In the genomic region with DNA sequence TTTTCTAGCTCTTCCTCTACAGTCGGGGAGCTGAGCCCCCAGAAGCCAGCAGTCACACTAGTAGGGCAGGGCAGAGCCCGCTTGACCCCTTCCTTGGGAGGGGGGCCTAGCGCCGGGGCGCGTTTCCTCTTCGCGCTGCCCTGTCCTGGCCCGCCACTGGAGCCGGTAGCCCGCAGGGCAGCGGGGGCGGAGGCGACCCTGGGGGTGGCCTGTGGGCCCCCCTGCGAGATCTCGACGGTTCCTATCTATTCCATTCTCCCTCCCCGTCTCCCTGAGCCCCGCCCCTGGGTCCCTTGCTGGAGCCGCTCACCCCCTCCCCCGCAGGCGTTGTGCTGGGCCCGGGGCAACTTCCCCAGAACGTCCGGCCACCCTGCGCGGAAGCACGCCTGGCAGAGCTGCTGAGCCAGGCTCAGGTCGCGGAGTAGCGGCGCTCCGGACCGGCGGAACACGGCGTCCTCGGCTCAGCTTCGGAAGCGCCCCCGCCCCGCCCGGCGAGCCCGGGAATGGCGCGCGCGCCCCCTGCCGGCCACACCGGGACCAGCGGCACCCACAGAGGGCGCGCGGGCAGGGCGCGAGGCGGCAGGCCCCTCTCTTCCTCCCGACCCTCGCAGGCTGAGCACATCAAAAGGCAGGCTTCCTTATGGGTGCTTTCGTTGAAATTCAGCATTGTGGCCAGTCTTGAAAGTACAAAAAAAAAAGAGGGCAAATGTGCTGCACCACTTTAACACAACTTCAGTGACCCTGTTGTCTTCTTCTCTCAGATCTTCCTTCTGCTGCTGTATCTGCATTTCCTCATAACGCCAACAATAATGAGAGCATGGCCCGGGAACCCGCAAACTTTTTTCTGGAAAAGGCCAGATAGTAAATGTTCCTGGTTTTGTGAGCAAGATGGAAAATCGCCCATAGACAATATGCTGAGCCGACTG, we compare ENCODE assay signal across 8 cellular contexts.
A peak's percentile ranks its signal among the peaks of the same experiment; 100 is the strongest.
DNase-seq lines count a peak whose midpoint lies in the region; ATAC-seq, FAIRE-seq and TF ChIP-seq lines count a peak whose summit lies in the region.

No MANE protein-coding gene starts in this region.

- peak; percentile 98 for TF ChIP-seq CTCF in SK-N-SH (IDR thresholded peaks at IDR 0.05)
- TF ChIP-seq CTCF in K562 (IDR thresholded peaks at IDR 0.05 in 2 of 3, conservative IDR thresholded peaks at IDR 0.05 in 1 of 3; ENCODE audit: insufficient read depth in 2 of 3, low read depth in 1 of 3, low read length in 3 of 3): peak; percentile 67 to 94 (median 73)

- in situ Hi-C loops in K562 (cut with MboI): no loop called here

- TF ChIP-seq POLR2A in K562 (conservative IDR thresholded peaks at IDR 0.05): no peak

- WGBS in SK-N-SH (ENCODE audit: low lambda C conversion rate): 7% methylated on average over 53 of the region's 66 CpGs
- WGBS in K562 (ENCODE audit: insufficient coverage, low coverage, missing lambda C conversion rate): 9% methylated on average over 31 of the region's 66 CpGs

- no peaks in the 10 kb centered on the region for H3K36me3 ChIP-seq in HUES6 (ENCODE audit: control insufficient read depth, insufficient read depth, low read length)
- H3K36me3 ChIP-seq in SK-N-SH (replicated peaks in 1 of 2; ENCODE audit: control insufficient read depth in 1 of 2, insufficient read depth in 2 of 2, low read length in 1 of 2): no peaks in the 10 kb centered on the region
- no peaks in the 10 kb centered on the region for H3K36me3 ChIP-seq in K562 (ENCODE audit: control insufficient read depth, insufficient read depth, low read length)

- intact Hi-C loops in K562 (cut with micrococcal nuclease) (loop anchor here (1.0 to 5.0 kb wide), 2 partner anchors 74 to 152 kb away; no protein-coding TSS in a partner anchor), sciatic nerve (cut with DNase I) (no loop called here)

- peaks cover 3% of the 10 kb centered on the region for H3K9me1 ChIP-seq in K562 (ENCODE audit: control insufficient read depth, insufficient read depth, low read length)

- no peak for FAIRE-seq in K562 (lab: Jason Lieb, UNC)

- ATAC-seq in GM21515 (IDR thresholded peaks at IDR 0.05; ENCODE audit: unreplicated experiment) (peak; percentile 75), K562 (peak; percentile 98), sciatic nerve (peak; percentile 85)

- TF ChIP-seq RAD21 in SK-N-SH (IDR thresholded peaks at IDR 0.05; ENCODE audit: low read length): peak; percentile 66
- peak; percentile 79 to 86 for TF ChIP-seq RAD21 in K562 (CRISPR knock-in tag; conservative IDR thresholded peaks at IDR 0.05 in 1 of 2, IDR thresholded peaks at IDR 0.05 in 1 of 2)

- H4K20me1 ChIP-seq in SK-N-SH (ENCODE audit: insufficient read depth): no peaks in the 10 kb centered on the region
- peaks cover 6% of the 10 kb centered on the region for H4K20me1 ChIP-seq in K562 (replicated peaks; ENCODE audit: control insufficient read depth, insufficient read depth, low read length)

- no peaks in the 10 kb centered on the region for H3K79me2 ChIP-seq in SK-N-SH (ENCODE audit: insufficient read depth)
- H3K79me2 ChIP-seq in K562 (ENCODE audit: control insufficient read depth, insufficient read depth, low read length): no peaks in the 10 kb centered on the region

- H3K4me2 ChIP-seq in SK-N-SH (peak overlapping the region; percentile 88), K562 (ENCODE audit: insufficient read depth, low read length) (peak overlapping the region; percentile 68)

- POLR2A ChIA-PET in SK-N-SH (lab: Yijun Ruan, JAX): interaction anchor here (0.6 to 1.0 kb wide), 2 partner anchors 12 to 194 kb away, joined by 3 to 4 read pairs; no protein-coding TSS in a partner anchor
- POLR2A ChIA-PET in K562 (lab: Yijun Ruan, JAX): interaction anchor here (0.5 to 0.6 kb wide), 2 partner anchors 1200 to 1336 kb away, joined by 3 read pairs; no protein-coding TSS in a partner anchor

- H3K27ac ChIP-seq in HUES6 (ENCODE audit: low read depth, low read length): no peak overlapping the region; the same call in 1 of the 2 replicates
- peak overlapping the region; percentile 58 to 62 for H3K27ac ChIP-seq in SK-N-SH (ENCODE audit: low read depth in 2 of 2, low read length in 1 of 2)
- no peak overlapping the region for H3K27ac ChIP-seq in K562 (ENCODE audit: extremely low read depth, low read depth, low read length)

- CTCF ChIA-PET in SK-N-SH (lab: Yijun Ruan, JAX) (interaction anchor here (0.5 to 7.0 kb wide), 72 partner anchors 10 to 1339 kb away, joined by 3 to 139 read pairs (median 4); partner anchors contain the start of gene IGFBP3), K562 (lab: Yijun Ruan, JAX; ENCODE audit: low intra/inter-chr PET ratio) (interaction anchor here (0.5 to 1.2 kb wide), 3 partner anchors 21 to 1337 kb away, joined by 3 read pairs; no protein-coding TSS in a partner anchor)

- H3K4me1 ChIP-seq in HUES6 (ENCODE audit: control insufficient read depth, insufficient read depth, low read length) (no peaks in the 10 kb centered on the region), SK-N-SH (ENCODE audit: control insufficient read depth in 1 of 2, insufficient read depth in 2 of 2, low read depth in 1 of 2, low read length in 1 of 2) (peaks cover 4 to 14% of the 10 kb centered on the region in 2 experiments; a peak in 2 of 4 replicates), K562 (replicated peaks in 1 of 2; ENCODE audit: control insufficient read depth in 2 of 2, insufficient read depth in 2 of 2, low read length in 2 of 2) (peaks cover 7 to 10% of the 10 kb centered on the region in 2 experiments; a peak in 3 of 5 replicates)

- peaks cover 23% of the 10 kb centered on the region for H3K27me3 ChIP-seq in HUES6 (ENCODE audit: control insufficient read depth, insufficient read depth, low read length)
- no peaks in the 10 kb centered on the region for H3K27me3 ChIP-seq in SK-N-SH (ENCODE audit: insufficient read depth)
- H3K27me3 ChIP-seq in K562 (ENCODE audit: control insufficient read depth in 2 of 2, insufficient read depth in 2 of 2, low read length in 2 of 2): peaks cover 0 to 12% of the 10 kb centered on the region in 2 experiments; a peak in 3 of 5 replicates

- H3K9me3 ChIP-seq in HUES6 (ENCODE audit: control insufficient read depth, insufficient read depth, low read depth, low read length) (peaks cover 6% of the 10 kb centered on the region; the same call in 1 of the 2 replicates), SK-N-SH (0 out of 2 replicates have a peak, but pooled peaks cover 4% of the 10 kb centered on the region), K562 (replicated peaks; ENCODE audit: control insufficient read depth, insufficient read depth, low read depth, low read length) (no peaks in the 10 kb centered on the region)

- no TSS peak for BruUV-seq in K562 (replicated peaks; lab: Mats Ljungman, UMichigan)

- H3K4me3 ChIP-seq in HUES6 (ENCODE audit: low read depth, low read length): peak overlapping the region; percentile 70
- H3K4me3 ChIP-seq in SK-N-SH (ENCODE audit: low read depth in 2 of 2, low read length in 1 of 2): peak overlapping the region; percentile 65 to 71
- peak overlapping the region; percentile 57 for H3K4me3 ChIP-seq in K562
- H3K4me3 ChIP-seq in iPS-11a (ENCODE audit: low read depth, low read length): peak overlapping the region; percentile 50

- H3K9ac ChIP-seq in HUES6 (ENCODE audit: low read length): peak overlapping the region; percentile 53
- H3K9ac ChIP-seq in SK-N-SH: peak overlapping the region; percentile 61
- peak overlapping the region; percentile 30 to 89; a peak in 3 of 4 replicates for H3K9ac ChIP-seq in K562 (ENCODE audit: insufficient read depth in 1 of 2, low read depth in 2 of 2, low read length in 2 of 2)

- no peak for TF ChIP-seq EP300 in SK-N-SH (IDR thresholded peaks at IDR 0.05; ENCODE audit: borderline replicate concordance in 1 of 2, low read depth in 1 of 2, low read length in 1 of 2)
- no peak for TF ChIP-seq EP300 in K562 (IDR thresholded peaks at IDR 0.05; ENCODE audit: low read length)

- H3F3A ChIP-seq in SK-N-SH (replicated peaks; ENCODE audit: insufficient read depth): no peaks in the 10 kb centered on the region

- peak overlapping the region; percentile 89 for H2AFZ ChIP-seq in SK-N-SH (ENCODE audit: low read depth)
- peak overlapping the region; percentile 84 for H2AFZ ChIP-seq in K562 (ENCODE audit: low read depth, low read length)

- no peaks in the 10 kb centered on the region for H3K9me2 ChIP-seq in SK-N-SH

- DNase-seq in Daoy (ENCODE audit: low read depth) (peak; percentile 88), SK-N-SH (peak; percentile 98), K562 (ENCODE audit: extremely low read depth in 1 of 4, low spot score in 3 of 4) (peak; percentile 69 to 91 (median 88)), sciatic nerve (ENCODE audit: low spot score) (peak; percentile 87), NCI-H187 (lab: John Stamatoyannopoulos, UW) (no peak)

TF ChIP-seq in SK-N-SH, 30 proteins besides CTCF, POLR2A, EP300 and RAD21 (continues in another document):
- TF ChIP-seq FOXM1 (IDR thresholded peaks at IDR 0.05; ENCODE audit: low read depth): no peak
- TF ChIP-seq GABPA (IDR thresholded peaks at IDR 0.05; ENCODE audit: low read depth): peak; percentile 12; the same call in 1 of the 2 replicates
- TF ChIP-seq, protein P1, sequence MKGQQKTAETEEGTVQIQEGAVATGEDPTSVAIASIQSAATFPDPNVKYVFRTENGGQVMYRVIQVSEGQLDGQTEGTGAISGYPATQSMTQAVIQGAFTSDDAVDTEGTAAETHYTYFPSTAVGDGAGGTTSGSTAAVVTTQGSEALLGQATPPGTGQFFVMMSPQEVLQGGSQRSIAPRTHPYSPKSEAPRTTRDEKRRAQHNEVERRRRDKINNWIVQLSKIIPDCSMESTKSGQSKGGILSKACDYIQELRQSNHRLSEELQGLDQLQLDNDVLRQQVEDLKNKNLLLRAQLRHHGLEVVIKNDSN (IDR thresholded peaks at IDR 0.05; ENCODE audit: borderline replicate concordance, low read depth): no peak
- no peak for TF ChIP-seq SIN3A (IDR thresholded peaks at IDR 0.05; ENCODE audit: borderline replicate concordance, low read depth, low read length)

TF ChIP-seq in K562, 482 proteins besides CTCF, POLR2A, EP300 and RAD21 (continues in another document):
- TF ChIP-seq FIP1L1 (IDR thresholded peaks at IDR 0.05; ENCODE audit: low read depth, low read length, poor library complexity, severe bottlenecking): peak; percentile 42
- TF ChIP-seq, protein P2, sequence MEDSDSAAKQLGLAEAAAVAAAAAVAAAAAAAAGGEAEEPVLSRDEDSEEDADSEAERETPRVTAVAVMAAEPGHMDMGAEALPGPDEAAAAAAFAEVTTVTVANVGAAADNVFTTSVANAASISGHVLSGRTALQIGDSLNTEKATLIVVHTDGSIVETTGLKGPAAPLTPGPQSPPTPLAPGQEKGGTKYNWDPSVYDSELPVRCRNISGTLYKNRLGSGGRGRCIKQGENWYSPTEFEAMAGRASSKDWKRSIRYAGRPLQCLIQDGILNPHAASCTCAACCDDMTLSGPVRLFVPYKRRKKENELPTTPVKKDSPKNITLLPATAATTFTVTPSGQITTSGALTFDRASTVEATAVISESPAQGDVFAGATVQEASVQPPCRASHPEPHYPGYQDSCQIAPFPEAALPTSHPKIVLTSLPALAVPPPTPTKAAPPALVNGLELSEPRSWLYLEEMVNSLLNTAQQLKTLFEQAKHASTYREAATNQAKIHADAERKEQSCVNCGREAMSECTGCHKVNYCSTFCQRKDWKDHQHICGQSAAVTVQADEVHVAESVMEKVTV (CRISPR knock-in tag; IDR thresholded peaks at IDR 0.05): peak; percentile 30; the same call in 1 of the 2 replicates

Comparison
In these comparisons a context has a peak if more than half of its experiments do, and no peak if none do; other contexts are left out.
1. DNase-seq: peak in Daoy (single experiment), SK-N-SH (single experiment), K562 (4 of 4) and sciatic nerve (single experiment); none in NCI-H187 (0 of 2).
2. H3K27ac ChIP-seq: peak in SK-N-SH (2 of 2); none in HUES6 (single experiment) and K562 (single experiment).
3. Peak in every context shown above with its lines, with median percentiles within 50 percentile points of each other: ATAC-seq, H3K4me3 ChIP-seq and H3K9ac ChIP-seq.